In the genomic region with DNA sequence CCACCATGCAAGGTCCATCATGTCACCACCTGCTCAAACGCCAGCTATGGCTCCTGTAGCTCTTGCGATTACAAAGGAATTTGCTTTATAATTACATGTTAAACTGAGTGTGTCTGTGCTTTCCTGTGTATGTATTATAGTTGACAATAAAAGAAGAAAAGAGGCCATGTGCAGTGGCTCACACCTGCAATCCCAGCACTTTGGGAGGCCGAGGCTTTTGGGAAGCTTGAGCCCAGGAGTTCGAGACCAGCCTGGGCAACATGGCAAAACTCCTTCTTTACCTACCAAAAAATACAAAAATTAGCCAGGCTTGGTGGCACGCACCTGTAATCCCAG, we compare ENCODE assay signal across 8 cellular contexts. TPM values are rescaled to one million over a fixed set of nuclear protein-coding genes. Genes with fewer than 3 reads are reported as not detected.
DNase-seq lines count a peak whose midpoint lies in the region; ATAC-seq and TF ChIP-seq lines count a peak whose summit lies in the region.

No MANE protein-coding gene starts in this region.

- peak overlapping the region; percentile 71 to 100 for H3K9ac ChIP-seq in colonic mucosa (ENCODE audit: low read depth in 2 of 2, low read length in 2 of 2)

- H3K9me3 Mint-ChIP-seq in neural crest cell = no peaks in the 10 kb centered on the region

- no peaks in the 10 kb centered on the region for H3K36me3 ChIP-seq in BE2C
- H3K36me3 ChIP-seq in KOPT-K1 (ENCODE audit: insufficient read depth, low read length) = peaks cover 15% of the 10 kb centered on the region
- H3K36me3 ChIP-seq in colonic mucosa = no peaks in the 10 kb centered on the region

- H3K27me3 Mint-ChIP-seq in neural crest cell (ENCODE audit: low read depth) = no peaks in the 10 kb centered on the region

- peaks cover 33% of the 10 kb centered on the region for H3K4me1 Mint-ChIP-seq in neural crest cell

- H3K4me3 ChIP-seq in BE2C (ENCODE audit: low read depth, low read length) (peak overlapping the region; percentile 68), colonic mucosa (no peak overlapping the region)

- no peak for DNase-seq in BE2C
- DNase-seq in colonic mucosa = no peak
- no peak for DNase-seq in neural crest cell (ENCODE audit: low read depth, low spot score)
- no peak for DNase-seq in NCI-H187 (lab: John Stamatoyannopoulos, UW)

- H3K27ac ChIP-seq in KOPT-K1 (ENCODE audit: low read depth, low read length, poor library complexity, severe bottlenecking) (peak overlapping the region; percentile 95), colonic mucosa (peak overlapping the region; percentile 92)

- H3K27ac Mint-ChIP-seq in neural crest cell (ENCODE audit: unreplicated experiment) = peak overlapping the region; percentile 98

- no peaks in the 10 kb centered on the region for H3K27me3 ChIP-seq in BE2C
- H3K27me3 ChIP-seq in colonic mucosa = no peaks in the 10 kb centered on the region

- H3K4me3 Mint-ChIP-seq in neural crest cell = peak overlapping the region; percentile 94

- ATAC-seq in GM21423 (IDR thresholded peaks at IDR 0.05; ENCODE audit: unreplicated experiment) (no peak), GM19452 (IDR thresholded peaks at IDR 0.05; ENCODE audit: unreplicated experiment) (no peak), HG03439 (IDR thresholded peaks at IDR 0.05; ENCODE audit: unreplicated experiment) (no peak)

- TF ChIP-seq CTCF in BE2C (IDR thresholded peaks at IDR 0.05; ENCODE audit: low read depth, low read length) = no peak
- no peak for TF ChIP-seq CTCF in colonic mucosa (IDR thresholded peaks at IDR 0.05)
- TF ChIP-seq CTCF in neural crest cell (conservative IDR thresholded peaks at IDR 0.05) = no peak

- H3K9me3 ChIP-seq in BE2C = no peaks in the 10 kb centered on the region
- no peaks in the 10 kb centered on the region for H3K9me3 ChIP-seq in KOPT-K1 (ENCODE audit: insufficient read depth, low read length, poor library complexity, severe bottlenecking)
- no peaks in the 10 kb centered on the region for H3K9me3 ChIP-seq in colonic mucosa

- intact Hi-C loops in colonic mucosa (cut with DNase I) = no loop called here

- no peaks in the 10 kb centered on the region for H3K36me3 Mint-ChIP-seq in neural crest cell (ENCODE audit: low read depth)

- H3K4me1 ChIP-seq in BE2C = no peaks in the 10 kb centered on the region; the same call in 1 of the 2 replicates
- peaks cover 22% of the 10 kb centered on the region for H3K4me1 ChIP-seq in colonic mucosa

RNA-seq across cellular contexts. Expression of gene ATRIP, which starts 27.0 kb away (rescaled TPM):
- polyA plus RNA-seq in BE2C (2012; ENCODE audit: insufficient read depth, insufficient read length, low read depth) = 9.0 TPM
- total RNA-seq in colonic mucosa (1 to 10 TPM; 3.2 to 8.6 TPM), neural crest cell (21.8 and 22.1 TPM in 2 replicates)

RNA-seq across cellular contexts. Expression of gene SHISA5, which starts 30.4 kb away (rescaled TPM):
- 124 TPM for polyA plus RNA-seq in BE2C (2012; ENCODE audit: insufficient read depth, insufficient read length, low read depth)
- 100 to 1,000 TPM; 115 to 123 TPM for total RNA-seq in colonic mucosa
- 117 and 124 TPM in 2 replicates for total RNA-seq in neural crest cell

RNA-seq across cellular contexts. Expression of gene TMA7, which starts 33.5 kb away (rescaled TPM):
- 249 TPM for polyA plus RNA-seq in BE2C (2012; ENCODE audit: insufficient read depth, insufficient read length, low read depth)
- total RNA-seq in colonic mucosa = 100 to 1,000 TPM; 185 to 259 TPM
- total RNA-seq in neural crest cell = 309 and 318 TPM in 2 replicates

RNA-seq across cellular contexts. Expression of gene CCDC51, which starts 33.7 kb away (rescaled TPM):
- polyA plus RNA-seq in BE2C (2012; ENCODE audit: insufficient read depth, insufficient read length, low read depth) = 33.3 TPM
- total RNA-seq in colonic mucosa = 10 to 100 TPM; 11.8 to 21.5 TPM
- total RNA-seq in neural crest cell = 12.4 TPM in 2 replicates

RNA-seq across cellular contexts. Expression of gene PLXNB1, which starts 43.7 kb away (rescaled TPM):
- 24.9 TPM for polyA plus RNA-seq in BE2C (2012; ENCODE audit: insufficient read depth, insufficient read length, low read depth)
- total RNA-seq in colonic mucosa = 100 to 1,000 TPM in 1 of 2 donors, 10 to 100 TPM in 1; 70.6 to 131 TPM
- total RNA-seq in neural crest cell = 161 and 180 TPM in 2 replicates
